Comparison of ENCODE assay signal across 8 cellular contexts in the genomic region with DNA sequence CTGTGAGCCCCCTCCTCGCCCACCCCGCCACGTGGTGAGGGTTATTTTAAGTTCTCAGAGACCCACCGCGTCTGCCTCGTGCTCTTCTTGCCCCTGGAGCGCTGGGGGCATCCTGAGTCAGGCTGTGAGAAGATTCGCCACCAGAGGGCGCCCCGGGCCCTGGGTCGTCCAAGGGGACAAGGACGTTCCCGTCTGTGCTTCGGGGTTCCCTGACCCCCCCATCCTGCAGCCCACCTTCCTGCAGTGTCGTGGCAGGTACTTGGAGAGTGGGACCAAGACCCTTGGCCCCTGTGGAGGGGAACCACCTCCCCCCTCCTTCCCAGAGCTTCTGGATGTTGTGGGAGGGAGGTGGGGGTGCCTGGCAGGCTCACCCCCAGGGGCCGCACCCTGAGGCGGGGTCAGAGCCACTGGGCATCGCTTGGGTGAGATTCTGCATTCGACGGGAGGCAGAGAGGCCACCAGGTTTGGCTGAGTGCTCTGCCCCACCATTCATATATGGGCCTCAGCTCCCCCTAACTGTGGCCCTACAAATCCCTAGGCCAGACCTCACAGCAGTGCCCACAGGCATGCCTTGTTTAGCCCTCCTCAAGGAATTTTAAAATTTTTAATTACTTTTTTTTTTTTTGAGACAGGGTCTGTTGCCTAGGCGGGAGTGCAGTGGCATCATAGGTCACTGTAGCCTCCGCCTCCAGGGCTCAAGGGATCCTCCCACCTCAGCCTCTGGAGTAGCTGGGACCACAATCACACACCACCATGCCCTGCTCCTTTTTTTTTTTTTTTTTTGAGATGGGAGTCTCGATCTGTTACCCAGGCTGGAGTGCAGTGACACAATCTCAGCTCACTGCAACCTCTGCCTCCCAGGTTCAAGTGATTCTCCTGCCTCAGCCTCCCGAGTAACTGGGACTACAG. TPM values are rescaled to one million over a fixed set of nuclear protein-coding genes. Genes with fewer than 3 reads are reported as not detected.
DNase-seq lines count a peak whose midpoint lies in the region; ATAC-seq and TF ChIP-seq lines count a peak whose summit lies in the region.

No MANE protein-coding gene starts in this region.

- H3K27me3 ChIP-seq in ovary (no peaks in the 10 kb centered on the region), transverse colon (no peaks in the 10 kb centered on the region)

- H3K4me1 ChIP-seq in ovary (ENCODE audit: insufficient read depth) = no peaks in the 10 kb centered on the region
- H3K4me1 ChIP-seq in transverse colon = peaks cover 3 to 17% (median 7%) of the 10 kb centered on the region in 4 donors

- no peak overlapping the region for H3K4me3 ChIP-seq in fibroblast of the aortic adventitia (ENCODE audit: low read depth, low read length)
- no peak overlapping the region for H3K4me3 ChIP-seq in ovary
- H3K4me3 ChIP-seq in transverse colon = no peak overlapping the region

- 35 to 46% (median 45%) methylated on average over 16 to 24 of the region's 24 CpGs for WGBS in ovary, 3 donors
- 34% methylated on average over 12 of the region's 24 CpGs; no CpG with 5 or more reads in 1 of the 2 donors for WGBS in transverse colon (ENCODE audit: low coverage in 1 of 2), 2 donors

- peak; percentile 81 for DNase-seq in DMS53 (lab: John Stamatoyannopoulos, UW)
- DNase-seq in RPMI7951 (ENCODE audit: low read depth) = peak; percentile 43
- DNase-seq in activated T-helper 1 cell treated with anti-CD3 and anti-CD28 coated beads, Interleukin-12 subunit alpha, Interleukin-12 subunit beta, Interleukin-2, Interleukin-4 antibody, amounts not matched to agents 30 ng/mL and 10 ng/mL and 1 ng/mL, durations not matched to agents 14 hours and 24 hours and 36 hours (ENCODE audit: low spot score) = peak; percentile 79
- peak; percentile 61 for DNase-seq in fibroblast of the aortic adventitia (ENCODE audit: low read depth)
- DNase-seq in ovary = peak; percentile 66 to 86 (median 80)
- peak; percentile 89 for DNase-seq in transverse colon

- TF ChIP-seq POLR2A in ovary (IDR thresholded peaks at IDR 0.05) = no peak
- no peak for TF ChIP-seq POLR2A in transverse colon (IDR thresholded peaks at IDR 0.05)

- no peaks in the 10 kb centered on the region for H3K9me3 Mint-ChIP-seq in activated T-helper 1 cell treated with anti-CD3 and anti-CD28 coated beads, Interleukin-12 subunit alpha, Interleukin-12 subunit beta, Interleukin-2, Interleukin-4 antibody, amounts not matched to agents 30 ng/mL and 10 ng/mL and 1 ng/mL, durations not matched to agents 14 hours and 24 hours and 36 hours

- H3K27ac Mint-ChIP-seq in activated T-helper 1 cell treated with anti-CD3 and anti-CD28 coated beads, Interleukin-12 subunit alpha, Interleukin-12 subunit beta, Interleukin-2, Interleukin-4 antibody, amounts not matched to agents 30 ng/mL and 10 ng/mL and 1 ng/mL, durations not matched to agents 14 hours and 24 hours and 36 hours = no peak overlapping the region

- H3K27me3 Mint-ChIP-seq in activated T-helper 1 cell treated with anti-CD3 and anti-CD28 coated beads, Interleukin-12 subunit alpha, Interleukin-12 subunit beta, Interleukin-2, Interleukin-4 antibody, amounts not matched to agents 30 ng/mL and 10 ng/mL and 1 ng/mL, durations not matched to agents 14 hours and 24 hours and 36 hours (ENCODE audit: insufficient read depth) = no peaks in the 10 kb centered on the region

- H3K36me3 ChIP-seq in ovary = no peaks in the 10 kb centered on the region
- H3K36me3 ChIP-seq in transverse colon = no peaks in the 10 kb centered on the region

- intact Hi-C loops in activated T-helper 1 cell treated with anti-CD3 and anti-CD28 coated beads, Interleukin-12 subunit alpha, Interleukin-12 subunit beta, Interleukin-2, Interleukin-4 antibody, amounts not matched to agents 30 ng/mL and 10 ng/mL and 1 ng/mL, durations not matched to agents 14 hours and 24 hours and 36 hours (cut with micrococcal nuclease) = loop anchor here (1.0 kb wide), 3 partner anchors 18 to 112 kb away; a partner anchor contains a TSS
- intact Hi-C loops in ovary (cut with DNase I) (loop anchor here in 2 of 4 donors (1.0 to 5.0 kb wide), 2 partner anchors 36 to 79 kb away; no protein-coding TSS in a partner anchor), transverse colon (cut with DNase I; ENCODE audit: low total_unique reads) (no loop called here)

- H3K4me1 Mint-ChIP-seq in activated T-helper 1 cell treated with anti-CD3 and anti-CD28 coated beads, Interleukin-12 subunit alpha, Interleukin-12 subunit beta, Interleukin-2, Interleukin-4 antibody, amounts not matched to agents 30 ng/mL and 10 ng/mL and 1 ng/mL, durations not matched to agents 14 hours and 24 hours and 36 hours (ENCODE audit: low read depth) = peaks cover 11% of the 10 kb centered on the region

- in situ Hi-C loops in transverse colon (cut with MboI; ENCODE audit: low pct_ligation_motif_present in 1 of 4, low pct_unique_long_range_greater_than_20kb in 1 of 4, low sequenced_read_pairs in 3 of 4) = loop anchor here in 1 of 4 donors (10.0 kb wide), 1 partner anchor 72 kb away; no protein-coding TSS in a partner anchor

- ATAC-seq in HG02642 (IDR thresholded peaks at IDR 0.05; ENCODE audit: poor library complexity, unreplicated experiment) (peak; percentile 57), HG03460 (IDR thresholded peaks at IDR 0.05; ENCODE audit: unreplicated experiment) (no peak)

- no peak overlapping the region for H3K4me3 Mint-ChIP-seq in activated T-helper 1 cell treated with anti-CD3 and anti-CD28 coated beads, Interleukin-12 subunit alpha, Interleukin-12 subunit beta, Interleukin-2, Interleukin-4 antibody, amounts not matched to agents 30 ng/mL and 10 ng/mL and 1 ng/mL, durations not matched to agents 14 hours and 24 hours and 36 hours

- H3K9me3 ChIP-seq in ovary (no peaks in the 10 kb centered on the region), transverse colon (no peaks in the 10 kb centered on the region)

- H3K36me3 Mint-ChIP-seq in activated T-helper 1 cell treated with anti-CD3 and anti-CD28 coated beads, Interleukin-12 subunit alpha, Interleukin-12 subunit beta, Interleukin-2, Interleukin-4 antibody, amounts not matched to agents 30 ng/mL and 10 ng/mL and 1 ng/mL, durations not matched to agents 14 hours and 24 hours and 36 hours (ENCODE audit: low read depth) = peaks cover 10% of the 10 kb centered on the region

- TF ChIP-seq CTCF in fibroblast of the aortic adventitia (IDR thresholded peaks at IDR 0.05; ENCODE audit: insufficient read depth, low read length) (peak; percentile 84), ovary (IDR thresholded peaks at IDR 0.05) (peak; percentile 58 to 81 (median 67)), transverse colon (IDR thresholded peaks at IDR 0.05) (peak; percentile 90 to 94 (median 92))

- TF ChIP-seq EP300 in ovary (IDR thresholded peaks at IDR 0.05) = no peak
- TF ChIP-seq EP300 in transverse colon (IDR thresholded peaks at IDR 0.05; ENCODE audit: low read depth) = no peak

- H3K27ac ChIP-seq in ovary (no peak overlapping the region), transverse colon (peak overlapping the region in 1 of 4 donors; percentile 9)

RNA-seq across cellular contexts. Expression of a gene that starts 17.0 kb away (rescaled TPM):
- 1.1 and 1.5 TPM in 2 replicates for total RNA-seq in RPMI7951 (2014; rRNA removed; shearing (Covaris generic))
- total RNA-seq in activated T-helper 1 cell treated with anti-CD3 and anti-CD28 coated beads, Interleukin-12 subunit alpha, Interleukin-12 subunit beta, Interleukin-2, Interleukin-4 antibody, amounts not matched to agents 30 ng/mL and 10 ng/mL and 1 ng/mL, durations not matched to agents 14 hours and 24 hours and 36 hours = 111 and 112 TPM in 2 replicates
- total RNA-seq in fibroblast of the aortic adventitia (ENCODE audit: low replicate concordance) (10.9 and 13.1 TPM in 2 replicates), ovary (10 to 100 TPM in 6 of 7 donors, 1 to 10 TPM in 1; 9.3 to 37.3 (median 18.2) TPM), transverse colon (100 to 1,000 TPM in 3 of 4 donors, 10 to 100 TPM in 1; 14.9 to 251 (median 150) TPM)
- 1 to 10 TPM; 3.7 to 7.9 TPM for polyA plus RNA-seq in ovary

RNA-seq across cellular contexts. Expression of a gene that starts 27.4 kb away (rescaled TPM):
- total RNA-seq in RPMI7951 (2014; rRNA removed; shearing (Covaris generic)) = 0.96 and 1.1 TPM in 2 replicates
- 32.0 and 33.0 TPM in 2 replicates for total RNA-seq in activated T-helper 1 cell treated with anti-CD3 and anti-CD28 coated beads, Interleukin-12 subunit alpha, Interleukin-12 subunit beta, Interleukin-2, Interleukin-4 antibody, amounts not matched to agents 30 ng/mL and 10 ng/mL and 1 ng/mL, durations not matched to agents 14 hours and 24 hours and 36 hours
- total RNA-seq in fibroblast of the aortic adventitia (ENCODE audit: low replicate concordance) (5.0 and 6.1 TPM in 2 replicates), ovary (10 to 100 TPM in 5 of 7 donors, 1 to 10 TPM in 2; 8.7 to 44.6 (median 31.7) TPM), transverse colon (10 to 100 TPM; 13.4 to 39.6 (median 15.2) TPM)
- polyA plus RNA-seq in ovary = 10 to 100 TPM in 1 of 2 donors, 1 to 10 TPM in 1; 6.2 to 15.5 TPM
